ENCODE assay signal across 10 cellular contexts in the genomic region with DNA sequence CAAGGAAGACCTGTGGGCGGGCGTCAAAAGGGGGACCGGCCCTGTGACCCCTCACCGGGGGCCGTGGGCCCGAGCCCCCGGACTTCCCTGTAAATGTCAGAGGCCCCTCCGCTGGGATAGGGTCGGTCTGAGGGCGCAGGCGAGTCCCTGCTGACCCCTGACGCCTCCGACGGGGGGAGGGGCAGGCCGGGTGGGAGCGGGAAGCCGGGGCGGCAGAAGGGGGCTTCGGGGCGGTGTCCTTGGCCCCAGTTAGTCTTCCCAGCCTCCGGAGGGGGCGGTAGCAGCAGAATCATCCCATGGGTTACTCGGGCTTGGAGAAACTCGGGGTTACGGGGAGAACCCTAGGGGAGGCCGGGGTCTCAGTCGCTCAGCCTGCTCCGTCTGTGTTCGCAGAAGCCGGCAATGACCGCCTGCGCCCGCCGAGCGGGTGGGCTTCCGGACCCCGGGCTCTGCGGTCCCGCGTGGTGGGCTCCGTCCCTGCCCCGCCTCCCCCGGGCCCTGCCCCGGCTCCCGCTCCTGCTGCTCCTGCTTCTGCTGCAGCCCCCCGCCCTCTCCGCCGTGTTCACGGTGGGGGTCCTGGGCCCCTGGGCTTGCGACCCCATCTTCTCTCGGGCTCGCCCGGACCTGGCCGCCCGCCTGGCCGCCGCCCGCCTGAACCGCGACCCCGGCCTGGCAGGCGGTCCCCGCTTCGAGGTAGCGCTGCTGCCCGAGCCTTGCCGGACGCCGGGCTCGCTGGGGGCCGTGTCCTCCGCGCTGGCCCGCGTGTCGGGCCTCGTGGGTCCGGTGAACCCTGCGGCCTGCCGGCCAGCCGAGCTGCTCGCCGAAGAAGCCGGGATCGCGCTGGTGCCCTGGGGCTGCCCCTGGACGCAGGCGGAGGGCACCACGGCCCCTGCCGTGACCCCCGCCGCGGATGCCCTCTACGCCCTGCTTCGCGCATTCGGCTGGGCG. TPM values are rescaled to one million over a fixed set of nuclear protein-coding genes. Genes with fewer than 3 reads are reported as not detected.
DNase-seq lines count a peak whose midpoint lies in the region; ATAC-seq and TF ChIP-seq lines count a peak whose summit lies in the region.
"Had no signal": no experiment of that assay in that cellular context is flagged by ENCODE, and none has a peak within 500 bp of the region (broad histone marks: within the 10 kb centered on the region; RNA-seq: fewer than 3 reads in every experiment).

No MANE protein-coding gene starts in this region.

- no peaks in the 10 kb centered on the region for H4K20me1 ChIP-seq in smooth muscle cell (ENCODE audit: low read depth)

- H3K9ac ChIP-seq in HUES6 (ENCODE audit: low read length) (no peak overlapping the region), smooth muscle cell (ENCODE audit: low read depth) (no peak overlapping the region)

- H3K4me1 ChIP-seq in HUES6 (ENCODE audit: control insufficient read depth, insufficient read depth, low read length) (no peaks in the 10 kb centered on the region), smooth muscle cell (ENCODE audit: low read depth) (no peaks in the 10 kb centered on the region)

- H3K27me3 ChIP-seq in HUES6 (ENCODE audit: control insufficient read depth, insufficient read depth, low read length) = peaks cover 56% of the 10 kb centered on the region
- peaks cover 59% of the 10 kb centered on the region for H3K27me3 ChIP-seq in smooth muscle cell (ENCODE audit: low read depth)

- peak overlapping the region; percentile 81 for H3K4me2 ChIP-seq in smooth muscle cell

- no peaks in the 10 kb centered on the region for H3K36me3 ChIP-seq in HUES6 (ENCODE audit: control insufficient read depth, insufficient read depth, low read length)
- no peaks in the 10 kb centered on the region for H3K36me3 ChIP-seq in smooth muscle cell (ENCODE audit: low read depth)

- H3K27ac ChIP-seq in HUES6 (ENCODE audit: low read depth, low read length) = no peak overlapping the region
- H3K27ac ChIP-seq in coronary artery = no peak overlapping the region
- no peak overlapping the region for H3K27ac ChIP-seq in smooth muscle cell (ENCODE audit: low read depth)
- H3K27ac ChIP-seq: SK-N-MC had no signal

- H3F3A ChIP-seq in smooth muscle cell (ENCODE audit: low read depth) = no peaks in the 10 kb centered on the region

- H2AFZ ChIP-seq in smooth muscle cell (ENCODE audit: low read depth) = no peak overlapping the region

- ATAC-seq in HG03139 (IDR thresholded peaks at IDR 0.05; ENCODE audit: unreplicated experiment) = no peak

- no peaks in the 10 kb centered on the region for H3K79me2 ChIP-seq in smooth muscle cell (ENCODE audit: low read depth)

- H3K9me3 ChIP-seq in HUES6 (ENCODE audit: control insufficient read depth, insufficient read depth, low read depth, low read length) = no peaks in the 10 kb centered on the region
- H3K9me3 ChIP-seq in smooth muscle cell (replicated peaks; ENCODE audit: low read depth) = no peaks in the 10 kb centered on the region

- no peak for TF ChIP-seq CTCF in coronary artery (IDR thresholded peaks at IDR 0.05)
- TF ChIP-seq CTCF in smooth muscle cell (IDR thresholded peaks at IDR 0.05; ENCODE audit: borderline replicate concordance, insufficient read depth, poor library complexity, severe bottlenecking) = no peak

- H3K4me3 ChIP-seq in HUES6 (ENCODE audit: low read depth, low read length) = peak overlapping the region; percentile 51
- peak overlapping the region; percentile 64 for H3K4me3 ChIP-seq in coronary artery
- H3K4me3 ChIP-seq in smooth muscle cell = peak overlapping the region; percentile 32
- H3K4me3 ChIP-seq: SK-N-MC had no signal

- 17% methylated on average over 69 of the region's 98 CpGs for WGBS in smooth muscle cell (ENCODE audit: low lambda C conversion rate)

- DNase-seq in coronary artery (ENCODE audit: low spot score) (peak; percentile 69), left kidney (ENCODE audit: low read depth, low spot score) (peak; percentile 39), smooth muscle cell (lab: John Stamatoyannopoulos, UW; ENCODE audit: unreplicated experiment) (no peak), putamen (ENCODE audit: low spot score) (no peak), glomerular visceral epithelial cell (ENCODE audit: extremely low spot score) (no peak)
- no peak for DNase-seq in activated CD4-positive, alpha-beta T cell treated with anti-CD3 and anti-CD28 coated beads for 48 hours
- DNase-seq: NCI-H526 had no signal

RNA-seq across cellular contexts. Expression of a gene that starts 0.5 kb away (rescaled TPM):
- 0.09 TPM in 1 of 2 replicates, not detected in the other for total RNA-seq in smooth muscle cell
- polyA plus RNA-seq in smooth muscle cell = 0.30 and 0.57 TPM in 2 replicates

RNA-seq across cellular contexts. Expression of a gene that starts 35.9 kb away (rescaled TPM):
- 0.18 and 0.27 TPM in 2 replicates for total RNA-seq in smooth muscle cell
- 0.69 and 1.1 TPM in 2 replicates for polyA plus RNA-seq in smooth muscle cell

Comparison
In these comparisons a context has a peak if more than half of its experiments do, and no peak if none do; other contexts are left out.
1. DNase-seq: peak in coronary artery (single experiment) and left kidney (single experiment); none in smooth muscle cell (single experiment), putamen (single experiment), glomerular visceral epithelial cell (single experiment) and activated CD4-positive, alpha-beta T cell treated with anti-CD3 and anti-CD28 coated beads for 48 hours (single experiment).
2. Peak in every context shown above with its lines, with median percentiles within 50 percentile points of each other: H3K4me3 ChIP-seq.